In the genomic region with DNA sequence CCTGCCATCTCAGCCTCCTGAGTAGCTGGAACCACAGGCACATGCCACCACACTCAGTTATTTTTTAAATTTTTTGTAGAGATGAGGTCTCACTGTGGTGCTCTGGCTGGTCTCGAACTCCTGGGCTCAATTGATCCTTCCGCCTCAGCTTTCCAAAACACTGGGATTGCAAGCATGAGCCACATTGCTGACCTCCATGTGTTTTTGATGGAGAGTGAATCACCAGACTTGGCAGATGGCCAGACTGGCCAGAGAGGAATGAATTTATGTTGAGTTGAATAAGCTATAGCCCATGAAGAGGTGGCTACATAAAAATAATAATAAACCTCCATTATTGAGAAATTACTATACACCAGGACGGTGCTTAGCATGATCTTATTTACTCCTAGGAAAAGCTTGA, we compare ENCODE assay signal across 12 cellular contexts.
A peak's percentile ranks its signal among the peaks of the same experiment; 100 is the strongest.
DNase-seq lines count a peak whose midpoint lies in the region; ATAC-seq and TF ChIP-seq lines count a peak whose summit lies in the region.
"Had no signal": no experiment of that assay in that cellular context is flagged by ENCODE, and none has a peak within 500 bp of the region (broad histone marks: within the 10 kb centered on the region; RNA-seq: fewer than 3 reads in every experiment).

No MANE protein-coding gene starts in this region.

- TF ChIP-seq CTCF in body of pancreas (IDR thresholded peaks at IDR 0.05) (no peak), tibial artery (IDR thresholded peaks at IDR 0.05) (no peak)

- no peak overlapping the region for H3K9ac ChIP-seq in HUES64 (ENCODE audit: low read depth, low read length)

- H3K4me1 ChIP-seq in HUES64 (ENCODE audit: insufficient read depth, low read length) (peaks cover 28% of the 10 kb centered on the region), body of pancreas (no peaks in the 10 kb centered on the region), tibial artery (peaks cover 0 to 27% (median 17%) of the 10 kb centered on the region in 4 donors)

- no peak for TF ChIP-seq POLR2A in body of pancreas (IDR thresholded peaks at IDR 0.05)

- H3K27ac ChIP-seq in HUES64 (ENCODE audit: low read depth, low read length) (peak overlapping the region; percentile 73; the same call in 1 of the 2 replicates), body of pancreas (no peak overlapping the region), tibial artery (no peak overlapping the region)

- H3K4me3 ChIP-seq in HUES64 (ENCODE audit: low read length) (no peak overlapping the region), body of pancreas (no peak overlapping the region), tibial artery (no peak overlapping the region)

- DNase-seq in Caki2 (ENCODE audit: low read depth) (peak; percentile 63), body of pancreas (peak in 3 of 4 donors; percentile 22 to 50 (median 29)), left kidney (ENCODE audit: low read depth, low spot score) (peak; percentile 36), cortex of kidney (lab: John Stamatoyannopoulos, UW) (no peak), tibial artery (no peak)
- no peak for DNase-seq in stimulated activated CD4-positive, alpha-beta T cell treated with anti-CD3 and anti-CD28 coated beads, Interleukin-2, amount 100 ng/mL, for 48 hours
- DNase-seq: activated CD4-positive, alpha-beta T cell treated with anti-CD3 and anti-CD28 coated beads, Interleukin-2, amount 10 ng/mL, durations not matched to agents 7 days and 5 days; GF-D8; hippocampal formation; Kasumi-1 had no signal

- in situ Hi-C loops in Caki2 (cut with HindIII; ENCODE audit: low pct_unique_long_range_greater_than_20kb, low sequenced_read_pairs): loop anchor here (25.0 kb wide), 1 partner anchor 460 kb away; no protein-coding TSS in a partner anchor

- 81% methylated on average over 3 of the region's 3 CpGs for WGBS in HUES64
- 53 to 73% methylated on average over 3 of the region's 3 CpGs for WGBS in body of pancreas, 2 donors

- intact Hi-C loops in body of pancreas (cut with DNase I) (no loop called here), tibial artery (cut with DNase I; ENCODE audit: low total_unique reads) (no loop called here)

- no peak for ATAC-seq in body of pancreas
- ATAC-seq in HG02610 (IDR thresholded peaks at IDR 0.05; ENCODE audit: unreplicated experiment): no peak

- H3K9me3 ChIP-seq in HUES64 (ENCODE audit: insufficient read depth, low read depth, low read length): no peaks in the 10 kb centered on the region
- H3K9me3 ChIP-seq in body of pancreas: no peaks in the 10 kb centered on the region
- H3K9me3 ChIP-seq in tibial artery: no peaks in the 10 kb centered on the region

- H3K27me3 ChIP-seq in HUES64 (ENCODE audit: insufficient read depth, low read length) (no peaks in the 10 kb centered on the region), body of pancreas (no peaks in the 10 kb centered on the region), tibial artery (no peaks in the 10 kb centered on the region)

- H3K36me3 ChIP-seq in HUES64 (ENCODE audit: insufficient read depth, low read length): no peaks in the 10 kb centered on the region
- H3K36me3 ChIP-seq in body of pancreas (replicated peaks in 1 of 2; ENCODE audit: insufficient read depth in 1 of 2, low read depth in 2 of 2): no peaks in the 10 kb centered on the region
- no peaks in the 10 kb centered on the region for H3K36me3 ChIP-seq in tibial artery

Comparison
In these comparisons a context has a peak if more than half of its experiments do, and no peak if none do; other contexts are left out.
1. DNase-seq: peak in Caki2 (single experiment), body of pancreas (3 of 4) and left kidney (single experiment); none in stimulated activated CD4-positive, alpha-beta T cell treated with anti-CD3 and anti-CD28 coated beads, Interleukin-2, amount 100 ng/mL, for 48 hours (0 of 2), cortex of kidney (single experiment) and tibial artery (0 of 2).